ENCODE assay signal across 1 cellular context in genomic region chr9:2459756-2460155, GRCh38.
TF ChIP-seq lines count a peak whose summit lies in the region.

No MANE protein-coding gene starts in this region.

TF ChIP-seq in neural cell, 6 proteins besides CTCF, POLR2A, EP300 and RAD21 (continued from another document):
- TF ChIP-seq REST (IDR thresholded peaks at IDR 0.05; ENCODE audit: borderline replicate concordance) = peak; percentile 46
- no peak for TF ChIP-seq POLR2AphosphoS5 (IDR thresholded peaks at IDR 0.05)
- no peak for TF ChIP-seq TAF1 (IDR thresholded peaks at IDR 0.05; ENCODE audit: low read depth)
- no peak for TF ChIP-seq SMC3 (conservative IDR thresholded peaks at IDR 0.05; ENCODE audit: poor library complexity)
